ENCODE assay signal across 1 cellular context in genomic region chr1:223678841-223679240, GRCh38.
TF ChIP-seq lines count a peak whose summit lies in the region.

No MANE protein-coding gene starts in this region.

TF ChIP-seq in K562, 482 proteins besides CTCF, POLR2A, EP300 and RAD21 (continued from another document and continues in another):
- TF ChIP-seq, protein P1, sequence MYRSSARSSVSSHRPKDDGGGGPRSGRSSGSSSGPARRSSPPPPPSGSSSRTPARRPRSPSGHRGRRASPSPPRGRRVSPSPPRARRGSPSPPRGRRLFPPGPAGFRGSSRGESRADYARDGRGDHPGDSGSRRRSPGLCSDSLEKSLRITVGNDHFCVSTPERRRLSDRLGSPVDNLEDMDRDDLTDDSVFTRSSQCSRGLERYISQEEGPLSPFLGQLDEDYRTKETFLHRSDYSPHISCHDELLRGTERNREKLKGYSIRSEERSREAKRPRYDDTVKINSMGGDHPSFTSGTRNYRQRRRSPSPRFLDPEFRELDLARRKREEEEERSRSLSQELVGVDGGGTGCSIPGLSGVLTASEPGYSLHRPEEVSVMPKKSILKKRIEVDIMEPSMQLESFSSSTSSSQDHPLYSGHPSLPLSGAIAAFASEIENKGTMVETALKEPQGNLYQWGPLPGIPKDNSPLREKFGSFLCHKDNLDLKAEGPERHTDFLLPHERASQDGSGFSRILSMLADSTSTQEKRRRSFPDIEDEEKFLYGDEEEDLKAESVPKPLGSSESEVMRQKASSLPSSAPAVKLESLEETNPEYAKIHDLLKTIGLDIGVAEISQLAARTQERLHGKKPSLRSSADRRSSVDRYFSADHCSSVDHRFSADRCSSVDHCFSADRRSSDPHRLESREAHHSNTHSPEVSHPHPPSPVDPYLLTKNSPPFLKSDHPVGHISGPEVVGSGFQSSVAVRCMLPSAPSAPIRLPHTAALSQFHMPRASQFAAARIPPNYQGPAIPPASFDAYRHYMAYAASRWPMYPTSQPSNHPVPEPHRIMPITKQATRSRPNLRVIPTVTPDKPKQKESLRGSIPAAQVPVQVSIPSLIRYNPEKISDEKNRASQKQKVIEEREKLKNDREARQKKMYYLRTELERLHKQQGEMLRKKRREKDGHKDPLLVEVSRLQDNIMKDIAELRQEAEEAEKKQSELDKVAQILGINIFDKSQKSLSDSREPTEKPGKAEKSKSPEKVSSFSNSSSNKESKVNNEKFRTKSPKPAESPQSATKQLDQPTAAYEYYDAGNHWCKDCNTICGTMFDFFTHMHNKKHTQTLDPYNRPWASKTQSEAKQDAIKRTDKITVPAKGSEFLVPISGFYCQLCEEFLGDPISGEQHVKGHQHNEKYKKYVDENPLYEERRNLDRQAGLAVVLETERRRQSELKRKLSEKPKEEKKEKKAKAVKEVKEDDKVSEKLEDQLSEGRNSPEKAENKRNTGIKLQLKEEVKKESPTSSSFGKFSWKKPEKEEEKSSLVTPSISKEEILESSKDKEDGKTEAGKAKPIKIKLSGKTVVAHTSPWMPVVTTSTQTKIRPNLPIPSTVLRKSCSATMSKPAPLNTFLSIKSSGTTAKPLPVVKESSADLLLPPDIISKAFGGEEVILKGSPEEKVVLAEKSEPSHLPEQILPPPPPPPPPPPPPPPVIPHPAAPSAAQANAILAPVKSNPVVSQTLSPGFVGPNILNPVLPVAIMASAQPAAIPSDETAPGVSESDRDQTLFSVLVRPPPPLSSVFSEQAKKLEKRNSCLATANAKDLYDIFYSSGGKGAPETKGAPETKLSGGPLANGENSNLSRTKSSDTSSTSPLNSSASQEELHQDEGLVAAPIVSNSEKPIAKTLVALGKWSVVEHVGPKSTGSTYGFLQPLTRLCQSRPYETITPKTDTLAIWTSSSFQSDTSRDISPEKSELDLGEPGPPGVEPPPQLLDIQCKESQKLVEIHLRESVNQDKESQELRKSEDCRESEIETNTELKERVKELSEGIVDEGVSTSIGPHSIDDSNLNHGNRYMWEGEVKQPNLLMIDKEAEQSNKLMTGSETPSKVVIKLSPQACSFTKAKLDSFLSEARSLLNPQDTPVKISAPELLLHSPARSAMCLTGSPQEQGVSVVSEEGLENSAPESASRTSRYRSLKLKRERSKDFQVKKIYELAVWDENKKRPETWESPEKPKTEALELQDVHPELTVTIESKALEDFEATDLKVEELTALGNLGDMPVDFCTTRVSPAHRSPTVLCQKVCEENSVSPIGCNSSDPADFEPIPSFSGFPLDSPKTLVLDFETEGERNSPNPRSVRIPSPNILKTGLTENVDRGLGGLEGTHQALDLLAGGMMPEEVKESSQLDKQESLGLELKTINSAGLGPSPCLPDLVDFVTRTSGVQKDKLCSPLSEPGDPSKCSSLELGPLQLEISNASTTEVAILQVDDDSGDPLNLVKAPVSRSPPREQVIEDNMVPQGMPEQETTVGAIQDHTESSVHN (IDR thresholded peaks at IDR 0.05; ENCODE audit: borderline replicate concordance in 1 of 2, low read depth in 1 of 2) = no peak
- TF ChIP-seq, protein P2, sequence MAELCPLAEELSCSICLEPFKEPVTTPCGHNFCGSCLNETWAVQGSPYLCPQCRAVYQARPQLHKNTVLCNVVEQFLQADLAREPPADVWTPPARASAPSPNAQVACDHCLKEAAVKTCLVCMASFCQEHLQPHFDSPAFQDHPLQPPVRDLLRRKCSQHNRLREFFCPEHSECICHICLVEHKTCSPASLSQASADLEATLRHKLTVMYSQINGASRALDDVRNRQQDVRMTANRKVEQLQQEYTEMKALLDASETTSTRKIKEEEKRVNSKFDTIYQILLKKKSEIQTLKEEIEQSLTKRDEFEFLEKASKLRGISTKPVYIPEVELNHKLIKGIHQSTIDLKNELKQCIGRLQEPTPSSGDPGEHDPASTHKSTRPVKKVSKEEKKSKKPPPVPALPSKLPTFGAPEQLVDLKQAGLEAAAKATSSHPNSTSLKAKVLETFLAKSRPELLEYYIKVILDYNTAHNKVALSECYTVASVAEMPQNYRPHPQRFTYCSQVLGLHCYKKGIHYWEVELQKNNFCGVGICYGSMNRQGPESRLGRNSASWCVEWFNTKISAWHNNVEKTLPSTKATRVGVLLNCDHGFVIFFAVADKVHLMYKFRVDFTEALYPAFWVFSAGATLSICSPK (IDR thresholded peaks at IDR 0.05; ENCODE audit: borderline replicate concordance) = no peak
- TF ChIP-seq ZNF780A (CRISPR knock-in tag; IDR thresholded peaks at IDR 0.05) (no peak), POLR2H (tag; IDR thresholded peaks at IDR 0.05; ENCODE audit: low read depth) (no peak), KDM2B (CRISPR knock-in tag; IDR thresholded peaks at IDR 0.05) (no peak), NBN (IDR thresholded peaks at IDR 0.05; ENCODE audit: low read depth) (peak; percentile 85), FUS (optimal IDR thresholded peaks at IDR 0.05; ENCODE audit: low read depth, low read length) (no peak), KLF10 (CRISPR knock-in tag; IDR thresholded peaks at IDR 0.05) (no peak), TCF7 (IDR thresholded peaks at IDR 0.05; ENCODE audit: borderline replicate concordance) (no peak), HES1 (IDR thresholded peaks at IDR 0.05; ENCODE audit: low read depth) (peak; percentile 78), MBD1 (CRISPR knock-in tag; IDR thresholded peaks at IDR 0.05) (no peak), SLC30A9 (CRISPR knock-in tag; IDR thresholded peaks at IDR 0.05) (no peak), KDM5B (IDR thresholded peaks at IDR 0.05; ENCODE audit: insufficient replicate concordance, low read depth, low read length) (no peak), SMAD4 (CRISPR knock-in tag; conservative IDR thresholded peaks at IDR 0.05) (peak; percentile 92), GTF2E2 (tag; IDR thresholded peaks at IDR 0.05) (no peak), NUFIP1 (IDR thresholded peaks at IDR 0.05; ENCODE audit: partially characterized antibody) (no peak), KAT7 (CRISPR knock-in tag; IDR thresholded peaks at IDR 0.05; ENCODE audit: borderline replicate concordance) (no peak), CCNT2 (IDR thresholded peaks at IDR 0.05; ENCODE audit: borderline replicate concordance, extremely low read depth, insufficient read length, low read depth, low read length) (no peak), HDAC8 (tag; IDR thresholded peaks at IDR 0.05) (no peak), CEBPG (CRISPR knock-in tag; IDR thresholded peaks at IDR 0.05) (peak; percentile 74), CEBPG (tag; conservative IDR thresholded peaks at IDR 0.05 in 1 of 2, IDR thresholded peaks at IDR 0.05 in 1 of 2) (peak; percentile 65 to 87), TEAD4 (IDR thresholded peaks at IDR 0.05; ENCODE audit: low read length) (peak; percentile 95), TEAD4 (CRISPR knock-in tag; IDR thresholded peaks at IDR 0.05; ENCODE audit: borderline replicate concordance) (no peak), ZNF639 (CRISPR knock-in tag; conservative IDR thresholded peaks at IDR 0.05 in 1 of 2, IDR thresholded peaks at IDR 0.05 in 1 of 2) (peak in 1 of 2 experiments; percentile 85; a peak in 2 of 4 replicates), ZNF316 (IDR thresholded peaks at IDR 0.05) (no peak), FOXP4 (CRISPR knock-in tag; IDR thresholded peaks at IDR 0.05; ENCODE audit: borderline replicate concordance) (no peak), ZNF197 (CRISPR knock-in tag; IDR thresholded peaks at IDR 0.05; ENCODE audit: low read depth) (peak; percentile 52), ZNF253 (CRISPR knock-in tag; conservative IDR thresholded peaks at IDR 0.05) (no peak), RHOXF2B (CRISPR knock-in tag; conservative IDR thresholded peaks at IDR 0.05) (no peak), ZNF347 (CRISPR knock-in tag; IDR thresholded peaks at IDR 0.05; ENCODE audit: low read depth) (no peak), SMAD3 (CRISPR knock-in tag; conservative IDR thresholded peaks at IDR 0.05) (no peak; the same call in 1 of the 2 replicates), BCOR (IDR thresholded peaks at IDR 0.05) (no peak; the same call in 1 of the 2 replicates), IFI16 (CRISPR knock-in tag; IDR thresholded peaks at IDR 0.05) (no peak)
- TF ChIP-seq, protein P3, sequence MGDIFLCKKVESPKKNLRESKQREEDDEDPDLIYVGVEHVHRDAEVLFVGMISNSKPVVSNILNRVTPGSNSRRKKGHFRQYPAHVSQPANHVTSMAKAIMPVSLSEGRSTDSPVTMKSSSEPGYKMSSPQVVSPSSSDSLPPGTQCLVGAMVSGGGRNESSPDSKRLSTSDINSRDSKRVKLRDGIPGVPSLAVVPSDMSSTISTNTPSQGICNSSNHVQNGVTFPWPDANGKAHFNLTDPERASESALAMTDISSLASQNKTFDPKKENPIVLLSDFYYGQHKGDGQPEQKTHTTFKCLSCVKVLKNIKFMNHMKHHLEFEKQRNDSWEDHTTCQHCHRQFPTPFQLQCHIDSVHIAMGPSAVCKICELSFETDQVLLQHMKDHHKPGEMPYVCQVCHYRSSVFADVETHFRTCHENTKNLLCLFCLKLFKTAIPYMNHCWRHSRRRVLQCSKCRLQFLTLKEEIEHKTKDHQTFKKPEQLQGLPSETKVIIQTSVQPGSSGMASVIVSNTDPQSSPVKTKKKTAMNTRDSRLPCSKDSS (IDR thresholded peaks at IDR 0.05; ENCODE audit: low read depth, partially characterized antibody) = no peak
- TF ChIP-seq, protein P4, sequence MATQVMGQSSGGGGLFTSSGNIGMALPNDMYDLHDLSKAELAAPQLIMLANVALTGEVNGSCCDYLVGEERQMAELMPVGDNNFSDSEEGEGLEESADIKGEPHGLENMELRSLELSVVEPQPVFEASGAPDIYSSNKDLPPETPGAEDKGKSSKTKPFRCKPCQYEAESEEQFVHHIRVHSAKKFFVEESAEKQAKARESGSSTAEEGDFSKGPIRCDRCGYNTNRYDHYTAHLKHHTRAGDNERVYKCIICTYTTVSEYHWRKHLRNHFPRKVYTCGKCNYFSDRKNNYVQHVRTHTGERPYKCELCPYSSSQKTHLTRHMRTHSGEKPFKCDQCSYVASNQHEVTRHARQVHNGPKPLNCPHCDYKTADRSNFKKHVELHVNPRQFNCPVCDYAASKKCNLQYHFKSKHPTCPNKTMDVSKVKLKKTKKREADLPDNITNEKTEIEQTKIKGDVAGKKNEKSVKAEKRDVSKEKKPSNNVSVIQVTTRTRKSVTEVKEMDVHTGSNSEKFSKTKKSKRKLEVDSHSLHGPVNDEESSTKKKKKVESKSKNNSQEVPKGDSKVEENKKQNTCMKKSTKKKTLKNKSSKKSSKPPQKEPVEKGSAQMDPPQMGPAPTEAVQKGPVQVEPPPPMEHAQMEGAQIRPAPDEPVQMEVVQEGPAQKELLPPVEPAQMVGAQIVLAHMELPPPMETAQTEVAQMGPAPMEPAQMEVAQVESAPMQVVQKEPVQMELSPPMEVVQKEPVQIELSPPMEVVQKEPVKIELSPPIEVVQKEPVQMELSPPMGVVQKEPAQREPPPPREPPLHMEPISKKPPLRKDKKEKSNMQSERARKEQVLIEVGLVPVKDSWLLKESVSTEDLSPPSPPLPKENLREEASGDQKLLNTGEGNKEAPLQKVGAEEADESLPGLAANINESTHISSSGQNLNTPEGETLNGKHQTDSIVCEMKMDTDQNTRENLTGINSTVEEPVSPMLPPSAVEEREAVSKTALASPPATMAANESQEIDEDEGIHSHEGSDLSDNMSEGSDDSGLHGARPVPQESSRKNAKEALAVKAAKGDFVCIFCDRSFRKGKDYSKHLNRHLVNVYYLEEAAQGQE (CRISPR knock-in tag; IDR thresholded peaks at IDR 0.05; ENCODE audit: low read depth) = no peak
- TF ChIP-seq, protein P5, sequence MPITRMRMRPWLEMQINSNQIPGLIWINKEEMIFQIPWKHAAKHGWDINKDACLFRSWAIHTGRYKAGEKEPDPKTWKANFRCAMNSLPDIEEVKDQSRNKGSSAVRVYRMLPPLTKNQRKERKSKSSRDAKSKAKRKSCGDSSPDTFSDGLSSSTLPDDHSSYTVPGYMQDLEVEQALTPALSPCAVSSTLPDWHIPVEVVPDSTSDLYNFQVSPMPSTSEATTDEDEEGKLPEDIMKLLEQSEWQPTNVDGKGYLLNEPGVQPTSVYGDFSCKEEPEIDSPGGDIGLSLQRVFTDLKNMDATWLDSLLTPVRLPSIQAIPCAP (CRISPR knock-in tag; IDR thresholded peaks at IDR 0.05; ENCODE audit: borderline replicate concordance) = no peak
- TF ChIP-seq, protein P6, sequence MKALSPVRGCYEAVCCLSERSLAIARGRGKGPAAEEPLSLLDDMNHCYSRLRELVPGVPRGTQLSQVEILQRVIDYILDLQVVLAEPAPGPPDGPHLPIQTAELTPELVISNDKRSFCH (CRISPR knock-in tag; IDR thresholded peaks at IDR 0.05) = no peak
- TF ChIP-seq, protein P6 (tag; IDR thresholded peaks at IDR 0.05) = no peak
